In genomic region chr6:45686841-45687569, GRCh38 we compare ENCODE assay signal across 19 cellular contexts.
DNase-seq lines count a peak whose midpoint lies in the region; ATAC-seq and FAIRE-seq lines count a peak whose summit lies in the region.
"Had no signal": no experiment of that assay in that cellular context is flagged by ENCODE, and none has a peak within 500 bp of the region (broad histone marks: within the 10 kb centered on the region; RNA-seq: fewer than 3 reads in every experiment).

No MANE protein-coding gene starts in this region.

- peaks cover 21% of the 10 kb centered on the region for H3K4me1 ChIP-seq in BLaER1
- no peaks in the 10 kb centered on the region for H3K4me1 ChIP-seq in effector memory CD4-positive, alpha-beta T cell (ENCODE audit: control insufficient read depth, insufficient read depth, low read length, poor library complexity, severe bottlenecking)
- no peaks in the 10 kb centered on the region for H3K4me1 ChIP-seq in small intestine (ENCODE audit: control insufficient read depth in 2 of 2, insufficient read depth in 1 of 2, low read depth in 1 of 2, low read length in 1 of 2)
- H3K4me1 ChIP-seq: body of pancreas, parathyroid adenoma, upper lobe of right lung had no signal

- no peak overlapping the region for H3K9ac ChIP-seq in BLaER1
- H3K9ac ChIP-seq: parathyroid adenoma had no signal

- H3K9me3 ChIP-seq in BLaER1, result peaks cover 10% of the 10 kb centered on the region
- no peaks in the 10 kb centered on the region for H3K9me3 ChIP-seq in effector memory CD4-positive, alpha-beta T cell (ENCODE audit: control insufficient read depth, low read length)
- H3K9me3 ChIP-seq in small intestine (ENCODE audit: control insufficient read depth, low read depth), result no peaks in the 10 kb centered on the region
- H3K9me3 ChIP-seq: body of pancreas, upper lobe of right lung had no signal

- ATAC-seq in GM19324 (IDR thresholded peaks at IDR 0.05; ENCODE audit: low FRiP score, unreplicated experiment) (peak; percentile 6), HG02840 (IDR thresholded peaks at IDR 0.05; ENCODE audit: low FRiP score, unreplicated experiment) (peak; percentile 17), GM21423 (IDR thresholded peaks at IDR 0.05; ENCODE audit: unreplicated experiment) (no peak)
- ATAC-seq: body of pancreas, natural killer cell, upper lobe of right lung had no signal

- peak; percentile 20 for FAIRE-seq in HTR-8/SVneo (lab: Jason Lieb, UNC)
- FAIRE-seq in small intestine (lab: Jason Lieb, UNC), result no peak
- FAIRE-seq: endometrium had no signal

- DNase-seq in HTR-8/SVneo (ENCODE audit: insufficient read length, low spot score) (no peak), small intestine (no peak), SIG-M5 (lab: John Stamatoyannopoulos, UW) (no peak)
- no peak for DNase-seq in effector memory CD4-positive, alpha-beta T cell
- DNase-seq: activated CD4-positive, alpha-beta T cell treated with anti-CD3 and anti-CD28 coated beads, Interleukin-2, amount 50 U/mL, for 4 hours; activated T-cell treated with anti-CD3 and anti-CD28 coated beads, Interleukin-2, amount 50 U/mL, for 72 hours; body of pancreas; CD4-positive, alpha-beta memory T cell; DMS53; islet precursor cell; natural killer cell; NCI-H2227 treated with DMSO at 0.1 percent for 48 hours; upper lobe of right lung had no signal

- peak overlapping the region; percentile 76 for H3K4me2 ChIP-seq in BLaER1

- 84 to 89% (median 88%) methylated on average over 8 of the region's 8 CpGs for WGBS in small intestine, 3 donors

- H3K27me3 ChIP-seq in BLaER1, result no peaks in the 10 kb centered on the region
- H3K27me3 ChIP-seq in effector memory CD4-positive, alpha-beta T cell (replicated peaks; ENCODE audit: control insufficient read depth, insufficient read depth, low read length, poor library complexity, severe bottlenecking), result no peaks in the 10 kb centered on the region
- H3K27me3 ChIP-seq in small intestine (ENCODE audit: control insufficient read depth in 2 of 2, insufficient read depth in 2 of 2, low read length in 2 of 2), result no peaks in the 10 kb centered on the region
- H3K27me3 ChIP-seq: body of pancreas, upper lobe of right lung had no signal

- H3K36me3 ChIP-seq in BLaER1 (no peaks in the 10 kb centered on the region), small intestine (ENCODE audit: control insufficient read depth in 2 of 2, insufficient read depth in 2 of 2, low read length in 2 of 2) (no peaks in the 10 kb centered on the region)
- H3K36me3 ChIP-seq in effector memory CD4-positive, alpha-beta T cell (ENCODE audit: control insufficient read depth, insufficient read depth, low read length), result no peaks in the 10 kb centered on the region
- H3K36me3 ChIP-seq: upper lobe of right lung had no signal

- H4K20me1 ChIP-seq in BLaER1, result no peaks in the 10 kb centered on the region

- H3K27ac ChIP-seq in BLaER1 (no peak overlapping the region), small intestine (ENCODE audit: low read depth in 1 of 2, low read length in 1 of 2) (no peak overlapping the region)
- H3K27ac ChIP-seq in effector memory CD4-positive, alpha-beta T cell (ENCODE audit: insufficient read depth, low read length, poor library complexity, severe bottlenecking), result no peak overlapping the region
- H3K27ac ChIP-seq: body of pancreas, parathyroid adenoma, upper lobe of right lung had no signal

- H3K4me3 ChIP-seq in BLaER1 (no peak overlapping the region), small intestine (ENCODE audit: low read depth in 1 of 2, low read length in 2 of 2) (no peak overlapping the region)
- no peak overlapping the region for H3K4me3 ChIP-seq in effector memory CD4-positive, alpha-beta T cell (ENCODE audit: insufficient read depth, low read depth, low read length, poor library complexity, severe bottlenecking)
- H3K4me3 ChIP-seq: body of pancreas, upper lobe of right lung had no signal
